In the genomic region with DNA sequence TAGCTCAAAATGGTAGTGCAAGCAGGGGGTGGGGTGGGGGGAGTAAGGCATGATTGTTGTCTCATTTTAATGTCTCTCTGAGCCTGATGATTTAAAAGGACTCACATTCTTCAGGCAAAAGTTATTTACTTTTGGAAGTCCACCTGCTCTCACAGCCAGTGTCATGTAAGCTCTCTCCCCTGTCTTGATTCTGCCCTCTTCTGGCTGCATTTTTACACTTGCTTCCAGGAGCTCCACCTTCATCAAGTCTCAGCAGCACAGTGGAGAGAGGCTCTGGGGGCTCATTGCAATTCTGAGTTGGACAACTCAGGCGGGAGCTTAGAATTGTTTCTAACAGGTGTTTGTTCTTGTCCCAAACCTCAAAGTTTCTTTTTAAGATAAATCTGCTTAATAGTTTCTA, we compare ENCODE assay signal across 2 cellular contexts.
TF ChIP-seq lines count a peak whose summit lies in the region.

No MANE protein-coding gene starts in this region.

TF ChIP-seq in SK-N-SH, 30 proteins besides CTCF, POLR2A, EP300 and RAD21 (continued from another document):
- TF ChIP-seq, protein P1, sequence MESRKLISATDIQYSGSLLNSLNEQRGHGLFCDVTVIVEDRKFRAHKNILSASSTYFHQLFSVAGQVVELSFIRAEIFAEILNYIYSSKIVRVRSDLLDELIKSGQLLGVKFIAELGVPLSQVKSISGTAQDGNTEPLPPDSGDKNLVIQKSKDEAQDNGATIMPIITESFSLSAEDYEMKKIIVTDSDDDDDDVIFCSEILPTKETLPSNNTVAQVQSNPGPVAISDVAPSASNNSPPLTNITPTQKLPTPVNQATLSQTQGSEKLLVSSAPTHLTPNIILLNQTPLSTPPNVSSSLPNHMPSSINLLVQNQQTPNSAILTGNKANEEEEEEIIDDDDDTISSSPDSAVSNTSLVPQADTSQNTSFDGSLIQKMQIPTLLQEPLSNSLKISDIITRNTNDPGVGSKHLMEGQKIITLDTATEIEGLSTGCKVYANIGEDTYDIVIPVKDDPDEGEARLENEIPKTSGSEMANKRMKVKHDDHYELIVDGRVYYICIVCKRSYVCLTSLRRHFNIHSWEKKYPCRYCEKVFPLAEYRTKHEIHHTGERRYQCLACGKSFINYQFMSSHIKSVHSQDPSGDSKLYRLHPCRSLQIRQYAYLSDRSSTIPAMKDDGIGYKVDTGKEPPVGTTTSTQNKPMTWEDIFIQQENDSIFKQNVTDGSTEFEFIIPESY (IDR thresholded peaks at IDR 0.05; ENCODE audit: borderline replicate concordance, low read depth), result no peak
- TF ChIP-seq SIN3A (IDR thresholded peaks at IDR 0.05; ENCODE audit: borderline replicate concordance, low read depth, low read length) (no peak), RFX5 (IDR thresholded peaks at IDR 0.05; ENCODE audit: low read length) (no peak), FOXM1 (IDR thresholded peaks at IDR 0.05; ENCODE audit: low read depth) (no peak), TEAD4 (IDR thresholded peaks at IDR 0.05; ENCODE audit: borderline replicate concordance, insufficient read depth) (no peak), SMC3 (IDR thresholded peaks at IDR 0.05; ENCODE audit: low read depth, low read length) (no peak), JUND (IDR thresholded peaks at IDR 0.05) (no peak), EZH2phosphoT487 (IDR thresholded peaks at IDR 0.05; ENCODE audit: borderline replicate concordance, low read depth) (no peak), CHD2 (IDR thresholded peaks at IDR 0.05; ENCODE audit: low read length, partially characterized antibody) (no peak), YY1 (IDR thresholded peaks at IDR 0.05; ENCODE audit: low read depth) (no peak), MXI1 (IDR thresholded peaks at IDR 0.05; ENCODE audit: low read depth, low read length) (no peak), FOXJ3 (CRISPR knock-in tag; IDR thresholded peaks at IDR 0.05) (no peak)
- TF ChIP-seq, protein P2, sequence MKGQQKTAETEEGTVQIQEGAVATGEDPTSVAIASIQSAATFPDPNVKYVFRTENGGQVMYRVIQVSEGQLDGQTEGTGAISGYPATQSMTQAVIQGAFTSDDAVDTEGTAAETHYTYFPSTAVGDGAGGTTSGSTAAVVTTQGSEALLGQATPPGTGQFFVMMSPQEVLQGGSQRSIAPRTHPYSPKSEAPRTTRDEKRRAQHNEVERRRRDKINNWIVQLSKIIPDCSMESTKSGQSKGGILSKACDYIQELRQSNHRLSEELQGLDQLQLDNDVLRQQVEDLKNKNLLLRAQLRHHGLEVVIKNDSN (IDR thresholded peaks at IDR 0.05; ENCODE audit: borderline replicate concordance, low read depth), result no peak
TF ChIP-seq in SK-N-SH: peak in this region for 0.

TF ChIP-seq in SK-N-SH treated with all-trans-retinoic acid at 6 μM for 48 hours, 23 proteins besides CTCF, POLR2A, EP300 and RAD21 (continued from another document):
- TF ChIP-seq, protein P3, sequence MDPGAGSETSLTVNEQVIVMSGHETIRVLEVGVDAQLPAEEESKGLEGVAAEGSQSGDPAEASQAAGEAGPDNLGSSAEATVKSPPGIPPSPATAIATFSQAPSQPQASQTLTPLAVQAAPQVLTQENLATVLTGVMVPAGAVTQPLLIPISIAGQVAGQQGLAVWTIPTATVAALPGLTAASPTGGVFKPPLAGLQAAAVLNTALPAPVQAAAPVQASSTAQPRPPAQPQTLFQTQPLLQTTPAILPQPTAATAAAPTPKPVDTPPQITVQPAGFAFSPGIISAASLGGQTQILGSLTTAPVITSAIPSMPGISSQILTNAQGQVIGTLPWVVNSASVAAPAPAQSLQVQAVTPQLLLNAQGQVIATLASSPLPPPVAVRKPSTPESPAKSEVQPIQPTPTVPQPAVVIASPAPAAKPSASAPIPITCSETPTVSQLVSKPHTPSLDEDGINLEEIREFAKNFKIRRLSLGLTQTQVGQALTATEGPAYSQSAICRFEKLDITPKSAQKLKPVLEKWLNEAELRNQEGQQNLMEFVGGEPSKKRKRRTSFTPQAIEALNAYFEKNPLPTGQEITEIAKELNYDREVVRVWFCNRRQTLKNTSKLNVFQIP (CRISPR knock-in tag; IDR thresholded peaks at IDR 0.05; ENCODE audit: borderline replicate concordance, low read depth), result no peak
- TF ChIP-seq, protein P4, sequence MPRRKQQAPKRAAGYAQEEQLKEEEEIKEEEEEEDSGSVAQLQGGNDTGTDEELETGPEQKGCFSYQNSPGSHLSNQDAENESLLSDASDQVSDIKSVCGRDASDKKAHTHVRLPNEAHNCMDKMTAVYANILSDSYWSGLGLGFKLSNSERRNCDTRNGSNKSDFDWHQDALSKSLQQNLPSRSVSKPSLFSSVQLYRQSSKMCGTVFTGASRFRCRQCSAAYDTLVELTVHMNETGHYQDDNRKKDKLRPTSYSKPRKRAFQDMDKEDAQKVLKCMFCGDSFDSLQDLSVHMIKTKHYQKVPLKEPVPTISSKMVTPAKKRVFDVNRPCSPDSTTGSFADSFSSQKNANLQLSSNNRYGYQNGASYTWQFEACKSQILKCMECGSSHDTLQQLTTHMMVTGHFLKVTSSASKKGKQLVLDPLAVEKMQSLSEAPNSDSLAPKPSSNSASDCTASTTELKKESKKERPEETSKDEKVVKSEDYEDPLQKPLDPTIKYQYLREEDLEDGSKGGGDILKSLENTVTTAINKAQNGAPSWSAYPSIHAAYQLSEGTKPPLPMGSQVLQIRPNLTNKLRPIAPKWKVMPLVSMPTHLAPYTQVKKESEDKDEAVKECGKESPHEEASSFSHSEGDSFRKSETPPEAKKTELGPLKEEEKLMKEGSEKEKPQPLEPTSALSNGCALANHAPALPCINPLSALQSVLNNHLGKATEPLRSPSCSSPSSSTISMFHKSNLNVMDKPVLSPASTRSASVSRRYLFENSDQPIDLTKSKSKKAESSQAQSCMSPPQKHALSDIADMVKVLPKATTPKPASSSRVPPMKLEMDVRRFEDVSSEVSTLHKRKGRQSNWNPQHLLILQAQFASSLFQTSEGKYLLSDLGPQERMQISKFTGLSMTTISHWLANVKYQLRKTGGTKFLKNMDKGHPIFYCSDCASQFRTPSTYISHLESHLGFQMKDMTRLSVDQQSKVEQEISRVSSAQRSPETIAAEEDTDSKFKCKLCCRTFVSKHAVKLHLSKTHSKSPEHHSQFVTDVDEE (CRISPR knock-in tag; IDR thresholded peaks at IDR 0.05), result no peak
TF ChIP-seq in SK-N-SH treated with all-trans-retinoic acid at 6 μM for 48 hours: peak in this region for 0.
